ENCODE assay signal across 1 cellular context in the genomic region with DNA sequence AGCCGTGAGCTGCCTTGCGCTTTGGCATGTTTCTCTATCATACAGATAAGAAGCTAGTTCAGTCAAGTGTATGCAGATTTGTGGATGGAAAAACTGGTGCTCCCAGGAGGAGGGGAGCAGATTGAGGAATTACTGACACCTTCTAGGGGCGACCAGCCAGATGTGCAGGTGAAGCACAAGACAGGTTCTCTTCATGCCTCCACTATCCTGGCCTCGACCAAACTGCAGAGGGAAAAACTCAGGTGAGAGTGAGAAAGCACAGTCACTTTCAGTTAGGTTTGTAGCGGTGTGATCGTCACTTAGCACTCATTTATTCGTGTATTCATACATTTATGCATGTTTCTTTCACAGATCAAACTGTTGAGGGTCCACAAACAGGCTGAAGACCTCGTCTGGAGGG.
TF ChIP-seq lines count a peak whose summit lies in the region.

No MANE protein-coding gene starts in this region.

TF ChIP-seq in HCT116, 20 proteins besides CTCF, POLR2A, EP300 and RAD21 (continued from another document):
- TF ChIP-seq, protein P1, sequence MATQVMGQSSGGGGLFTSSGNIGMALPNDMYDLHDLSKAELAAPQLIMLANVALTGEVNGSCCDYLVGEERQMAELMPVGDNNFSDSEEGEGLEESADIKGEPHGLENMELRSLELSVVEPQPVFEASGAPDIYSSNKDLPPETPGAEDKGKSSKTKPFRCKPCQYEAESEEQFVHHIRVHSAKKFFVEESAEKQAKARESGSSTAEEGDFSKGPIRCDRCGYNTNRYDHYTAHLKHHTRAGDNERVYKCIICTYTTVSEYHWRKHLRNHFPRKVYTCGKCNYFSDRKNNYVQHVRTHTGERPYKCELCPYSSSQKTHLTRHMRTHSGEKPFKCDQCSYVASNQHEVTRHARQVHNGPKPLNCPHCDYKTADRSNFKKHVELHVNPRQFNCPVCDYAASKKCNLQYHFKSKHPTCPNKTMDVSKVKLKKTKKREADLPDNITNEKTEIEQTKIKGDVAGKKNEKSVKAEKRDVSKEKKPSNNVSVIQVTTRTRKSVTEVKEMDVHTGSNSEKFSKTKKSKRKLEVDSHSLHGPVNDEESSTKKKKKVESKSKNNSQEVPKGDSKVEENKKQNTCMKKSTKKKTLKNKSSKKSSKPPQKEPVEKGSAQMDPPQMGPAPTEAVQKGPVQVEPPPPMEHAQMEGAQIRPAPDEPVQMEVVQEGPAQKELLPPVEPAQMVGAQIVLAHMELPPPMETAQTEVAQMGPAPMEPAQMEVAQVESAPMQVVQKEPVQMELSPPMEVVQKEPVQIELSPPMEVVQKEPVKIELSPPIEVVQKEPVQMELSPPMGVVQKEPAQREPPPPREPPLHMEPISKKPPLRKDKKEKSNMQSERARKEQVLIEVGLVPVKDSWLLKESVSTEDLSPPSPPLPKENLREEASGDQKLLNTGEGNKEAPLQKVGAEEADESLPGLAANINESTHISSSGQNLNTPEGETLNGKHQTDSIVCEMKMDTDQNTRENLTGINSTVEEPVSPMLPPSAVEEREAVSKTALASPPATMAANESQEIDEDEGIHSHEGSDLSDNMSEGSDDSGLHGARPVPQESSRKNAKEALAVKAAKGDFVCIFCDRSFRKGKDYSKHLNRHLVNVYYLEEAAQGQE (IDR thresholded peaks at IDR 0.05; ENCODE audit: low read depth): no peak
- TF ChIP-seq POLR2AphosphoS5 (IDR thresholded peaks at IDR 0.05; ENCODE audit: low read depth, low read length) (no peak), EZH2 (IDR thresholded peaks at IDR 0.05) (no peak), SIN3A (IDR thresholded peaks at IDR 0.05; ENCODE audit: low read depth) (no peak), ZNF274 (IDR thresholded peaks at IDR 0.05; ENCODE audit: low read depth, low read length) (no peak), CEBPB (IDR thresholded peaks at IDR 0.05; ENCODE audit: low read depth) (no peak), EGR1 (IDR thresholded peaks at IDR 0.05; ENCODE audit: low read depth) (no peak)
- TF ChIP-seq, protein P2, sequence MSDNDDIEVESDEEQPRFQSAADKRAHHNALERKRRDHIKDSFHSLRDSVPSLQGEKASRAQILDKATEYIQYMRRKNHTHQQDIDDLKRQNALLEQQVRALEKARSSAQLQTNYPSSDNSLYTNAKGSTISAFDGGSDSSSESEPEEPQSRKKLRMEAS (IDR thresholded peaks at IDR 0.05): no peak
